ENCODE assay signal across 23 cellular contexts in the genomic region with DNA sequence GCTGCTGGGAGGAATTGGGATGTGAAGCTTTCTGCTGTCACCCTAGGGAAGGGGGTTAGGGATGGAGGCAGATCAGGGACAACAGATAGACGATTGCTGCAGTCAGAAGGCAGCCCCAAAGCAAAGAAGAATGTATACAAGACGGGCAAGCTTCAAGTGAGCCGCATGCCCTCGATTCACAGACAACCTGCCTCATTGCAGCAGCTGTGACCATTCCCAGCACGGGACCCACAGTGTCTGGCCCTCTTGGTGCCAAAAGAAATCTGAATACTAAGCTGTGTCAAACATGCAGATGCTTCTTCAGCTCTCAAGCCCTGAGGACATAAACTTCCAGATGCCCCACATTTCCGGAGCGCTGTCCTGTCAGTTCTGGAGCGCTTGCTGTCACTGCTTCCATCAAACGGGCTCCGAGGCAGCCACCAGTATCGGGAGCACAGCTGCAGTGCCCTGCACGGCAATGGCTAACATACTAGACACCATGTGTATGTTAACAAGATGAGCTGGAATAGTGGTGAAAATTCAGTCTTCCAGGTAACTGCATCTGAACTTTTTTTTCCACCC. TPM values are rescaled to one million over a fixed set of nuclear protein-coding genes. Genes with fewer than 3 reads are reported as not detected.
"Had no signal": no experiment of that assay in that cellular context is flagged by ENCODE, and none has a peak within 500 bp of the region (broad histone marks: within the 10 kb centered on the region; RNA-seq: fewer than 3 reads in every experiment).

No MANE protein-coding gene starts in this region.

- H3K27ac ChIP-seq: cardiac muscle cell, left lung, prostate gland, right atrium auricular region, thyroid gland, uterus had no signal

- H3K9me3 ChIP-seq: prostate gland, thyroid gland had no signal

- ATAC-seq: activated naive CD8-positive, alpha-beta T cell treated with anti-CD3 and anti-CD28 coated beads, Interleukin-2, amount 50 U/mL, for 24 hours; left lung; naive thymus-derived CD4-positive, alpha-beta T cell had no signal

- H3K36me3 ChIP-seq: cardiac muscle cell, prostate gland, thyroid gland, uterus had no signal

- H3K4me1 Mint-ChIP-seq: immature natural killer cell; naive thymus-derived CD4-positive, alpha-beta T cell had no signal

- H3K4me3 Mint-ChIP-seq: activated CD4-positive, alpha-beta memory T cell treated with anti-CD3 and anti-CD28 coated beads for 36 hours; activated naive CD8-positive, alpha-beta T cell treated with anti-CD3 and anti-CD28 coated beads, Interleukin-2, amount 50 U/mL, for 24 hours; dendritic cell treated with granulocyte-macrophage colony-stimulating factor and Interleukin-4, amounts not matched to agents 40 ng/mL and 50 ng/mL, for 4 days; immature natural killer cell; naive thymus-derived CD4-positive, alpha-beta T cell; stimulated activated naive CD8-positive, alpha-beta T cell treated with anti-CD3 and anti-CD28 coated beads, Interleukin-15, Interleukin-2, amounts not matched to agents 100 ng/mL and 50 ng/mL, for 24 hours had no signal

- H3K4me3 ChIP-seq: cardiac muscle cell, left lung, lung, prostate gland, right atrium auricular region, thyroid gland, uterus had no signal

- H3K27me3 Mint-ChIP-seq: activated CD4-positive, alpha-beta memory T cell treated with anti-CD3 and anti-CD28 coated beads for 36 hours; activated naive CD8-positive, alpha-beta T cell treated with anti-CD3 and anti-CD28 coated beads, Interleukin-2, amount 50 U/mL, for 24 hours; dendritic cell treated with granulocyte-macrophage colony-stimulating factor and Interleukin-4, amounts not matched to agents 40 ng/mL and 50 ng/mL, for 4 days; naive thymus-derived CD4-positive, alpha-beta T cell; stimulated activated naive CD8-positive, alpha-beta T cell treated with anti-CD3 and anti-CD28 coated beads, Interleukin-15, Interleukin-2, amounts not matched to agents 100 ng/mL and 50 ng/mL, for 24 hours had no signal

- H3K27me3 ChIP-seq: cardiac muscle cell, left lung, right atrium auricular region, thyroid gland, uterus had no signal

- H3K4me1 ChIP-seq: left lung, prostate gland, right atrium auricular region, thyroid gland, uterus had no signal

- H3K27ac Mint-ChIP-seq: activated CD4-positive, alpha-beta memory T cell treated with anti-CD3 and anti-CD28 coated beads for 36 hours; activated naive CD8-positive, alpha-beta T cell treated with anti-CD3 and anti-CD28 coated beads, Interleukin-2, amount 50 U/mL, for 24 hours; dendritic cell treated with granulocyte-macrophage colony-stimulating factor and Interleukin-4, amounts not matched to agents 40 ng/mL and 50 ng/mL, for 4 days; immature natural killer cell; naive thymus-derived CD4-positive, alpha-beta T cell; stimulated activated naive CD8-positive, alpha-beta T cell treated with anti-CD3 and anti-CD28 coated beads, Interleukin-15, Interleukin-2, amounts not matched to agents 100 ng/mL and 50 ng/mL, for 24 hours had no signal

- H3K36me3 Mint-ChIP-seq: activated CD4-positive, alpha-beta memory T cell treated with anti-CD3 and anti-CD28 coated beads for 36 hours; immature natural killer cell had no signal

- DNase-seq: activated CD4-positive, alpha-beta memory T cell treated with anti-CD3 and anti-CD28 coated beads for 36 hours; activated CD4-positive, alpha-beta T cell treated with anti-CD3 and anti-CD28 coated beads for 48 hours; activated effector memory CD4-positive, alpha-beta T cell treated with anti-CD3 and anti-CD28 coated beads, Interleukin-2, amount 50 U/mL, for 16 hours; activated naive CD4-positive, alpha-beta T cell treated with anti-CD3 and anti-CD28 coated beads, Interleukin-2, amount 50 U/mL, for 16 hours; activated naive CD8-positive, alpha-beta T cell treated with anti-CD3 and anti-CD28 coated beads, Interleukin-2, amount 50 U/mL, for 24 hours; activated T-cell treated with anti-CD3 and anti-CD28 coated beads for 4 hours; effector CD4-positive, alpha-beta T cell; erythroblast; foreskin fibroblast; immature natural killer cell; left lung; naive thymus-derived CD4-positive, alpha-beta T cell; stimulated activated CD4-positive, alpha-beta T cell treated with anti-CD3 and anti-CD28 coated beads, Interleukin-12 subunit alpha, Interleukin-12 subunit beta, amount 100 ng/mL, for 4 hours; stimulated activated CD4-positive, alpha-beta T cell treated with anti-CD3 and anti-CD28 coated beads, Interleukin-4, amount 100 ng/mL, for 4 hours; substantia nigra; thyroid gland; uterus had no signal

- H3K9me3 Mint-ChIP-seq: activated CD4-positive, alpha-beta memory T cell treated with anti-CD3 and anti-CD28 coated beads for 36 hours; activated naive CD8-positive, alpha-beta T cell treated with anti-CD3 and anti-CD28 coated beads, Interleukin-2, amount 50 U/mL, for 24 hours; dendritic cell treated with granulocyte-macrophage colony-stimulating factor and Interleukin-4, amounts not matched to agents 40 ng/mL and 50 ng/mL, for 4 days had no signal

RNA-seq across cellular contexts. Expression of a gene that starts 33.8 kb away (rescaled TPM):
- polyA plus RNA-seq: immature natural killer cell; naive thymus-derived CD4-positive, alpha-beta T cell had no signal
